In genomic region chr5:18202147-18202546, GRCh38 we compare ENCODE assay signal across 22 cellular contexts.
DNase-seq lines count a peak whose midpoint lies in the region; ATAC-seq and TF ChIP-seq lines count a peak whose summit lies in the region.
"Had no signal": no experiment of that assay in that cellular context is flagged by ENCODE, and none has a peak within 500 bp of the region (broad histone marks: within the 10 kb centered on the region; RNA-seq: fewer than 3 reads in every experiment).

No MANE protein-coding gene starts in this region.

- H3K4me1 ChIP-seq in mammary epithelial cell (ENCODE audit: insufficient read depth, low read length) (no peaks in the 10 kb centered on the region), right lobe of liver (peaks cover 0 to 8% (median 0%) of the 10 kb centered on the region in 4 donors)
- H3K4me1 ChIP-seq: BLaER1 had no signal

- H4K20me1 ChIP-seq in mammary epithelial cell (ENCODE audit: insufficient read depth, low read length): no peaks in the 10 kb centered on the region
- H4K20me1 ChIP-seq: BLaER1 had no signal

- CTCF ChIA-PET in mammary epithelial cell (lab: Charles Lee; ENCODE audit: low non-redundant PET): no interaction called here

- ATAC-seq in right lobe of liver (peak; percentile 57 to 88 (median 80)), GM21529 (IDR thresholded peaks at IDR 0.05; ENCODE audit: unreplicated experiment) (no peak)
- ATAC-seq: GM12878, GM23338, Panc1, SK-N-SH treated with all-trans-retinoic acid at 6 μM for 48 hours had no signal

- intact Hi-C loops in mammary epithelial cell (cut with micrococcal nuclease): loop anchor here (5.0 kb wide), 1 partner anchor 50 kb away; no protein-coding TSS in a partner anchor
- intact Hi-C loops in right lobe of liver (cut with DNase I): no loop called here

- H3K4me3 ChIP-seq in mammary epithelial cell (replicated peaks in 1 of 3; ENCODE audit: insufficient read depth in 1 of 3, low read depth in 2 of 3, low read length in 3 of 3): no peak overlapping the region
- no peak overlapping the region for H3K4me3 ChIP-seq in right lobe of liver
- H3K4me3 ChIP-seq: BLaER1, GM12878, GM23338 had no signal

- DNase-seq in DMS 273 (lab: John Stamatoyannopoulos, UW; ENCODE audit: unreplicated experiment) (peak; percentile 20), DMS 273 treated with DMSO at 0.1 percent for 48 hours (lab: John Stamatoyannopoulos, UW) (no peak), MV-4-11 (lab: John Stamatoyannopoulos, UW) (peak; percentile 69), mammary epithelial cell (peak; percentile 2), right lobe of liver (no peak), iPS-NIHi11 (ENCODE audit: low spot score) (no peak), SK-N-DZ (ENCODE audit: low spot score) (no peak)
- DNase-seq: CD8-positive, alpha-beta memory T cell; GDM1; KG1; NCI-H1105 treated with DMSO at 0.1 percent for 48 hours; NCI-H187; NCI-H2171; NCI-H446; NCI-H69 had no signal

- BruUV-seq in mammary epithelial cell (replicated peaks; lab: Mats Ljungman, UMichigan): no TSS peak

- H3K9me3 ChIP-seq in mammary epithelial cell (replicated peaks; ENCODE audit: insufficient read depth, low read length) (peaks cover 5% of the 10 kb centered on the region), right lobe of liver (no peaks in the 10 kb centered on the region)

- in situ Hi-C loops in mammary epithelial cell (cut with MboI; ENCODE audit: low sequenced_read_pairs in 2 of 2): no loop called here

- no peak for TF ChIP-seq CTCF in mammary epithelial cell (conservative IDR thresholded peaks at IDR 0.05 in 1 of 2, IDR thresholded peaks at IDR 0.05 in 1 of 2; ENCODE audit: extremely low read depth in 1 of 2, insufficient read depth in 1 of 2, low read depth in 1 of 2, low read length in 2 of 2)
- no peak for TF ChIP-seq CTCF in right lobe of liver (IDR thresholded peaks at IDR 0.05)

- dilution Hi-C loops in mammary epithelial cell (cut with HindIII; ENCODE audit: low sequenced_read_pairs): no loop called here

- H3K36me3 ChIP-seq in mammary epithelial cell (ENCODE audit: insufficient read depth, low read length) (no peaks in the 10 kb centered on the region), right lobe of liver (no peaks in the 10 kb centered on the region)
- H3K36me3 ChIP-seq: BLaER1 had no signal

- no peak overlapping the region for H3K4me2 ChIP-seq in mammary epithelial cell (ENCODE audit: insufficient read depth, low read depth, low read length)
- H3K4me2 ChIP-seq: BLaER1, GM23338 had no signal

- no peak for TF ChIP-seq POLR2A in right lobe of liver (IDR thresholded peaks at IDR 0.05)

- H3K27ac ChIP-seq in mammary epithelial cell (ENCODE audit: insufficient read depth, low read depth, low read length) (no peak overlapping the region), right lobe of liver (no peak overlapping the region)
- H3K27ac ChIP-seq: 22Rv1, BLaER1 had no signal

- H3K9ac ChIP-seq in mammary epithelial cell (ENCODE audit: insufficient read depth, low read length): no peak overlapping the region
- H3K9ac ChIP-seq: BLaER1 had no signal

- no peaks in the 10 kb centered on the region for H3K27me3 ChIP-seq in mammary epithelial cell (ENCODE audit: insufficient read depth, low read length)
- H3K27me3 ChIP-seq in right lobe of liver: no peaks in the 10 kb centered on the region
- H3K27me3 ChIP-seq: BLaER1 had no signal

- H2AFZ ChIP-seq in mammary epithelial cell (ENCODE audit: low read depth, low read length): no peak overlapping the region
- H2AFZ ChIP-seq: GM23338 had no signal

- H3K79me2 ChIP-seq in mammary epithelial cell (ENCODE audit: insufficient read depth, low read length): no peaks in the 10 kb centered on the region

- WGBS in mammary epithelial cell (ENCODE audit: low coverage, missing lambda C conversion rate): 32% methylated on average over 2 of the region's 2 CpGs
- 39% methylated on average over 2 of the region's 2 CpGs for WGBS in right lobe of liver (ENCODE audit: insufficient coverage, low coverage, low lambda C conversion rate, missing lambda C conversion rate)

Comparison
In these comparisons a context has a peak if more than half of its experiments do, and no peak if none do; other contexts are left out.
1. DNase-seq: peak in DMS 273 (single experiment), MV-4-11 (single experiment) and mammary epithelial cell (single experiment); none in DMS 273 treated with DMSO at 0.1 percent for 48 hours (single experiment), right lobe of liver (0 of 3), iPS-NIHi11 (single experiment) and SK-N-DZ (single experiment).